Comparison of ENCODE assay signal across 9 cellular contexts in the genomic region with DNA sequence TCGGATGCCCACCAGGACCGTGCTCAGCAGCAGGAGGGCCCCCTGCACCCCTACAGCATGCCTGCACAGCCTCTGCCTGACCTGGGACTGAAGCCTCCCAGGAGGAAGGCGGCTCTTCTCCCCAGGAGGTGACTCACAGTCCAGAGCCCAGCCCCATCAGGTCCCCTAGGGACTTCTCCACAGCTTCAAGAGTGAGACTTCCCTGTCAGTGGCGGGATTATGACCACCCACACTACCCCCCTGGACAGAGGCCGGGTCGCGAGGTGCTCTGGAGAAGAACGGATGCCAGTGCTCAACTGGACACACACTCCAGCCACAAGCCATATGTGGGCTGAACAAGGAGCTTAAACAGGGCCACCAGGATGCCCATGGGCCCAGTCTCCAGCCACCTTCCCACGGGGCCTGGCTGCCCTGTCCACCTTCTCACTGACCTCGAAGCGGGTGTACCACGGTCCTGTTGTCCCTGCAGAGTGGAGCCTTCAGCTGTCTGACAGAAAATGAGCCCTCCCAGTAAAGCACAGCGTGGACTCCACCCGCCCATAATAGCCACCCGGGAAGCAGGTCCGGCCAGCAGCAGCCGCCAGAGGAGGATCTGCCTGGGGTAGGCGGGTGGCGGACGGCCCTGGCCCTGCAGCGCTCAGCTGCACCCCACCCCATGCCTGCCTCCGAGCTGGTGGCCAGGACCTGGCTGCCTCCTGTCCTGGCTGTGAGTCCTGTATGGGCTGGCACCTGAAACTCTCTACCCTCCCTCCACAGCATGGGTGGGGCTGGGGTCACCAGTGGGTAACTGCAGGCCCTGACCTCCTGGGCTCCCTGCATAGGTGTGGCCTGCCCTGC. TPM values are rescaled to one million over a fixed set of nuclear protein-coding genes. Genes with fewer than 3 reads are reported as not detected.
DNase-seq lines count a peak whose midpoint lies in the region; ATAC-seq and TF ChIP-seq lines count a peak whose summit lies in the region.
"Had no signal": no experiment of that assay in that cellular context is flagged by ENCODE, and none has a peak within 500 bp of the region (broad histone marks: within the 10 kb centered on the region; RNA-seq: fewer than 3 reads in every experiment).

No MANE protein-coding gene starts in this region.

- ATAC-seq in Right ventricle myocardium inferior (no peak), HG03469 (IDR thresholded peaks at IDR 0.05; ENCODE audit: unreplicated experiment) (peak; percentile 39), HG03025 (IDR thresholded peaks at IDR 0.05; ENCODE audit: low FRiP score, unreplicated experiment) (no peak), HG02970 (IDR thresholded peaks at IDR 0.05; ENCODE audit: low FRiP score, unreplicated experiment) (no peak)

- peaks cover 0 to 36% of the 10 kb centered on the region in 2 donors for H3K4me1 ChIP-seq in right atrium auricular region

- H3K4me3 ChIP-seq in right atrium auricular region, result no peak overlapping the region

- no peaks in the 10 kb centered on the region for H3K36me3 ChIP-seq in right atrium auricular region

- H3K27me3 ChIP-seq in right atrium auricular region, result no peaks in the 10 kb centered on the region

- no peak for TF ChIP-seq CTCF in right atrium auricular region (IDR thresholded peaks at IDR 0.05)

- intact Hi-C loops in Right ventricle myocardium inferior (cut with DNase I), result no loop called here

- H3K9me3 ChIP-seq in right atrium auricular region, result no peaks in the 10 kb centered on the region

- DNase-seq in Right ventricle myocardium inferior (ENCODE audit: missing footprints) (peak; percentile 46), right atrium auricular region (ENCODE audit: low spot score) (no peak), NCI-H2107 (lab: John Stamatoyannopoulos, UW) (no peak), NCI-H1048 (lab: John Stamatoyannopoulos, UW) (no peak)
- DNase-seq: left ventricle myocardium superior had no signal

- H3K27ac ChIP-seq in right atrium auricular region (no peak overlapping the region), cingulate gyrus (ENCODE audit: low read depth, low read length) (peak overlapping the region; percentile 85)

RNA-seq across cellular contexts. Expression of a gene that starts 54.7 kb away (rescaled TPM):
- 24.1 TPM for total RNA-seq in Right ventricle myocardium inferior
- total RNA-seq in right atrium auricular region, result 10 to 100 TPM; 14.6 to 22.1 TPM
